23 cellular contexts compared by ENCODE assay signal in genomic region chr11:116077092-116077491, GRCh38.
DNase-seq lines count a peak whose midpoint lies in the region; ATAC-seq, FAIRE-seq and TF ChIP-seq lines count a peak whose summit lies in the region.
"Had no signal": no experiment of that assay in that cellular context is flagged by ENCODE, and none has a peak within 500 bp of the region (broad histone marks: within the 10 kb centered on the region; RNA-seq: fewer than 3 reads in every experiment).

No MANE protein-coding gene starts in this region.

- H3K4me1 ChIP-seq in HepG2 (ENCODE audit: insufficient read depth, low read length) (no peaks in the 10 kb centered on the region), right lobe of liver (no peaks in the 10 kb centered on the region), HEK293 (ENCODE audit: control insufficient read depth, insufficient read depth, low read length) (no peaks in the 10 kb centered on the region), K562 (replicated peaks in 1 of 2; ENCODE audit: control insufficient read depth in 2 of 2, insufficient read depth in 2 of 2, low read length in 2 of 2) (no peaks in the 10 kb centered on the region), neural progenitor cell (peaks cover 52% of the 10 kb centered on the region)

- H3K4me3 ChIP-seq in HepG2 (replicated peaks in 1 of 3; ENCODE audit: insufficient read depth in 1 of 3, low read depth in 2 of 3, low read length in 3 of 3) (no peak overlapping the region), right lobe of liver (no peak overlapping the region), HEK293 (ENCODE audit: low read depth, low read length) (no peak overlapping the region), K562 (no peak overlapping the region), neural progenitor cell (no peak overlapping the region)
- H3K4me3 ChIP-seq: BLaER1 treated with 17β-estradiol and CSF1 and Interleukin-3, amounts not matched to agents 10 nM and 100 nM had no signal

- H2AFZ ChIP-seq in HepG2 (ENCODE audit: low read length) = no peak overlapping the region
- H2AFZ ChIP-seq in K562 (ENCODE audit: low read depth, low read length) = no peak overlapping the region
- no peak overlapping the region for H2AFZ ChIP-seq in neural progenitor cell (replicated peaks)

- BruUV-seq in HepG2 (replicated peaks; lab: Mats Ljungman, UMichigan) = no TSS peak
- BruUV-seq in K562 (replicated peaks; lab: Mats Ljungman, UMichigan) = no TSS peak

- peaks cover 20% of the 10 kb centered on the region for H3K4me1 Mint-ChIP-seq in neural progenitor cell
- H3K4me1 Mint-ChIP-seq: B cell had no signal

- H3K4me3 Mint-ChIP-seq in neural progenitor cell = peak overlapping the region; percentile 9
- H3K4me3 Mint-ChIP-seq: B cell; CD4-positive, alpha-beta T cell; CD8-positive, alpha-beta T cell had no signal

- no peak for TF ChIP-seq POLR2A in HepG2 (IDR thresholded peaks at IDR 0.05; ENCODE audit: insufficient read depth in 1 of 2, low read depth in 2 of 2, low read length in 2 of 2)
- no peak for TF ChIP-seq POLR2A in right lobe of liver (IDR thresholded peaks at IDR 0.05)
- TF ChIP-seq POLR2A in K562 (conservative IDR thresholded peaks at IDR 0.05) = no peak

- peaks cover 20% of the 10 kb centered on the region for H3K27me3 Mint-ChIP-seq in neural progenitor cell (ENCODE audit: insufficient read depth, low read depth)

- no peak for ATAC-seq in HepG2
- ATAC-seq in right lobe of liver = no peak
- ATAC-seq in K562 = no peak
- ATAC-seq: CD8-positive, alpha-beta T cell had no signal

- no peak for DNase-seq in HepG2 (ENCODE audit: low spot score)
- DNase-seq in right lobe of liver = no peak
- DNase-seq in K562 (ENCODE audit: extremely low read depth in 1 of 4, low spot score in 3 of 4) = no peak
- DNase-seq in neural progenitor cell (ENCODE audit: low spot score) = no peak
- DNase-seq in superior temporal gyrus (ENCODE audit: extremely low spot score) = no peak
- DNase-seq in DMS153 (lab: John Stamatoyannopoulos, UW) = no peak
- no peak for DNase-seq in HK-2 (ENCODE audit: unreplicated experiment)
- DNase-seq: ACHN; AML-193; Caco-2; Calu3; CD4-positive, alpha-beta T cell; CD8-positive, alpha-beta T cell; DMS79; DND-41; EL; GDM1 had no signal

- whole genome bisulfite sequencing in HepG2 (ENCODE audit: low lambda C conversion rate) = 10% methylated on average over 2 of the region's 2 CpGs
- 67% methylated on average over 2 of the region's 2 CpGs for WGBS in right lobe of liver (ENCODE audit: insufficient coverage, low coverage, low lambda C conversion rate, missing lambda C conversion rate)
- WGBS in K562 (ENCODE audit: insufficient coverage, low coverage, missing lambda C conversion rate) = 0% methylated on average over 2 of the region's 2 CpGs

- TF ChIP-seq EP300 in HepG2 (IDR thresholded peaks at IDR 0.05; ENCODE audit: low read depth in 2 of 2, low read length in 2 of 2) (no peak), HepG2 (CRISPR knock-in tag; IDR thresholded peaks at IDR 0.05; ENCODE audit: borderline replicate concordance) (no peak), K562 (IDR thresholded peaks at IDR 0.05; ENCODE audit: low read length) (no peak)

- H3K27ac ChIP-seq in HepG2 (ENCODE audit: extremely low read length, insufficient read depth, low read length) (no peak overlapping the region), right lobe of liver (no peak overlapping the region), HEK293 (ENCODE audit: extremely low read depth, low read depth, low read length) (no peak overlapping the region), K562 (ENCODE audit: extremely low read depth, low read depth, low read length) (no peak overlapping the region), neural progenitor cell (no peak overlapping the region)
- H3K27ac ChIP-seq: 22Rv1; BLaER1 treated with 17β-estradiol and CSF1 and Interleukin-3, amounts not matched to agents 10 nM and 100 nM; C4-2B had no signal

- H3K9me3 ChIP-seq in HepG2 (ENCODE audit: low read length) (no peaks in the 10 kb centered on the region), right lobe of liver (no peaks in the 10 kb centered on the region), HEK293 (ENCODE audit: control insufficient read depth, insufficient read depth, low read depth, low read length) (no peaks in the 10 kb centered on the region), K562 (replicated peaks; ENCODE audit: control insufficient read depth, insufficient read depth, low read depth, low read length) (no peaks in the 10 kb centered on the region), neural progenitor cell (ENCODE audit: low read depth) (no peaks in the 10 kb centered on the region)
- H3K9me3 ChIP-seq: Caco-2 had no signal

- H3K27ac Mint-ChIP-seq in neural progenitor cell = no peak overlapping the region
- H3K27ac Mint-ChIP-seq: B cell; CD4-positive, alpha-beta T cell; CD8-positive, alpha-beta T cell had no signal

- TF ChIP-seq CTCF in HepG2 (CRISPR knock-in tag; IDR thresholded peaks at IDR 0.05) (no peak), right lobe of liver (IDR thresholded peaks at IDR 0.05) (no peak), HEK293 (tag by site-specific recombination; IDR thresholded peaks at IDR 0.05) (no peak), K562 (IDR thresholded peaks at IDR 0.05 in 2 of 3, conservative IDR thresholded peaks at IDR 0.05 in 1 of 3; ENCODE audit: insufficient read depth in 2 of 3, low read depth in 1 of 3, low read length in 3 of 3) (no peak), neural progenitor cell (IDR thresholded peaks at IDR 0.05) (no peak)

- intact Hi-C loops in HepG2 (cut with micrococcal nuclease; ENCODE audit: unreplicated experiment) = no loop called here
- intact Hi-C loops in right lobe of liver (cut with DNase I) = no loop called here
- intact Hi-C loops in K562 (cut with micrococcal nuclease) = no loop called here

- FAIRE-seq in HepG2 (lab: Jason Lieb, UNC) = no peak
- no peak for FAIRE-seq in K562 (lab: Jason Lieb, UNC)
- FAIRE-seq: GM18507 had no signal

- peaks cover 5 to 20% of the 10 kb centered on the region in 2 experiments; a peak in 3 of 5 replicates for H3K27me3 ChIP-seq in HepG2 (ENCODE audit: control insufficient read depth in 1 of 2, insufficient read depth in 2 of 2, low read length in 2 of 2)
- H3K27me3 ChIP-seq in right lobe of liver = no peaks in the 10 kb centered on the region
- peaks cover 0 to 8% of the 10 kb centered on the region in 2 experiments; a peak in 1 of 5 replicates for H3K27me3 ChIP-seq in K562 (ENCODE audit: control insufficient read depth in 2 of 2, insufficient read depth in 2 of 2, low read length in 2 of 2)
- H3K27me3 ChIP-seq in neural progenitor cell = no peaks in the 10 kb centered on the region
- H3K27me3 ChIP-seq: BLaER1 treated with 17β-estradiol and CSF1 and Interleukin-3, amounts not matched to agents 10 nM and 100 nM had no signal

- in situ Hi-C loops in HepG2 (cut with HindIII; ENCODE audit: extremely low pct_ligation_motif_present, low pct_unique_long_range_greater_than_20kb) (no loop called here), K562 (cut with MboI) (no loop called here)

- H3K79me2 ChIP-seq in HepG2 (ENCODE audit: insufficient read depth, low read length) (no peaks in the 10 kb centered on the region), K562 (ENCODE audit: control insufficient read depth, insufficient read depth, low read length) (no peaks in the 10 kb centered on the region), neural progenitor cell (ENCODE audit: low read depth) (no peaks in the 10 kb centered on the region)

- H3K4me2 ChIP-seq in HepG2 (ENCODE audit: low read depth, low read length) (no peak overlapping the region), K562 (ENCODE audit: insufficient read depth, low read length) (no peak overlapping the region), neural progenitor cell (no peak overlapping the region)
- H3K4me2 ChIP-seq: BLaER1 treated with 17β-estradiol and CSF1 and Interleukin-3, amounts not matched to agents 10 nM and 100 nM had no signal

- CTCF ChIA-PET in HepG2 (lab: Yijun Ruan, JAX; ENCODE audit: low intra/inter-chr PET ratio, low total read pairs) (no interaction called here), HEK293 (lab: Yijun Ruan, JAX) (no interaction called here), K562 (lab: Yijun Ruan, JAX; ENCODE audit: low intra/inter-chr PET ratio) (no interaction called here)

- H3K36me3 ChIP-seq in HepG2 (replicated peaks in 1 of 2; ENCODE audit: control insufficient read depth in 1 of 2, insufficient read depth in 2 of 2, low read length in 2 of 2) = no peaks in the 10 kb centered on the region
- H3K36me3 ChIP-seq in right lobe of liver = no peaks in the 10 kb centered on the region
- H3K36me3 ChIP-seq in HEK293 (ENCODE audit: control insufficient read depth in 2 of 2, insufficient read depth in 1 of 2, low read length in 2 of 2) = no peaks in the 10 kb centered on the region
- no peaks in the 10 kb centered on the region for H3K36me3 ChIP-seq in K562 (ENCODE audit: control insufficient read depth, insufficient read depth, low read length)
- no peaks in the 10 kb centered on the region for H3K36me3 ChIP-seq in neural progenitor cell
- H3K36me3 ChIP-seq: BLaER1 treated with 17β-estradiol and CSF1 and Interleukin-3, amounts not matched to agents 10 nM and 100 nM had no signal

- H3F3A ChIP-seq in neural progenitor cell (ENCODE audit: low read depth) = peaks cover 37% of the 10 kb centered on the region

- TF ChIP-seq RAD21 in HepG2 (CRISPR knock-in tag; IDR thresholded peaks at IDR 0.05) (no peak), K562 (CRISPR knock-in tag; conservative IDR thresholded peaks at IDR 0.05 in 1 of 2, IDR thresholded peaks at IDR 0.05 in 1 of 2) (no peak)

- POLR2A ChIA-PET in HepG2 (lab: Yijun Ruan, JAX) = no interaction called here
- POLR2A ChIA-PET in HEK293 (lab: Yijun Ruan, JAX) = no interaction called here
- POLR2A ChIA-PET in K562 (lab: Yijun Ruan, JAX) = interaction anchor here (0.5 kb wide), 1 partner anchor 642 kb away, joined by 3 read pairs; no protein-coding TSS in a partner anchor

- peaks cover 4% of the 10 kb centered on the region for H3K9me3 Mint-ChIP-seq in neural progenitor cell

- H3K9ac ChIP-seq in HepG2 (ENCODE audit: insufficient read depth, low read depth, low read length) = no peak overlapping the region
- H3K9ac ChIP-seq in K562 (ENCODE audit: insufficient read depth in 1 of 2, low read depth in 2 of 2, low read length in 2 of 2) = no peak overlapping the region
- no peak overlapping the region for H3K9ac ChIP-seq in neural progenitor cell
- H3K9ac ChIP-seq: BLaER1 treated with 17β-estradiol and CSF1 and Interleukin-3, amounts not matched to agents 10 nM and 100 nM had no signal

- H3K9me1 ChIP-seq in K562 (ENCODE audit: control insufficient read depth, insufficient read depth, low read length) = no peaks in the 10 kb centered on the region

- H4K20me1 ChIP-seq in HepG2 (ENCODE audit: insufficient read depth, low read length) (no peaks in the 10 kb centered on the region), K562 (replicated peaks; ENCODE audit: control insufficient read depth, insufficient read depth, low read length) (no peaks in the 10 kb centered on the region), neural progenitor cell (ENCODE audit: low read depth) (peaks cover 4% of the 10 kb centered on the region)
- H4K20me1 ChIP-seq: BLaER1 treated with 17β-estradiol and CSF1 and Interleukin-3, amounts not matched to agents 10 nM and 100 nM had no signal

- peaks cover 5% of the 10 kb centered on the region for H3K36me3 Mint-ChIP-seq in neural progenitor cell
- H3K36me3 Mint-ChIP-seq: CD8-positive, alpha-beta T cell had no signal

TF ChIP-seq in HEK293, 187 proteins besides CTCF, POLR2A, EP300 and RAD21 (continues in another document):
- TF ChIP-seq ZNF335 (tag by site-specific recombination; conservative IDR thresholded peaks at IDR 0.05) = no peak

Comparison
In these comparisons a context has a peak if more than half of its experiments do, and no peak if none do; other contexts are left out.
1. Of the 241 proteins assayed by ChIP-seq in both HepG2 and K562: peak only in HepG2: none; only in K562: MAFG; in both: MAFF and MAFK; in neither: 238.